ENCODE assay signal across 19 cellular contexts in the genomic region with DNA sequence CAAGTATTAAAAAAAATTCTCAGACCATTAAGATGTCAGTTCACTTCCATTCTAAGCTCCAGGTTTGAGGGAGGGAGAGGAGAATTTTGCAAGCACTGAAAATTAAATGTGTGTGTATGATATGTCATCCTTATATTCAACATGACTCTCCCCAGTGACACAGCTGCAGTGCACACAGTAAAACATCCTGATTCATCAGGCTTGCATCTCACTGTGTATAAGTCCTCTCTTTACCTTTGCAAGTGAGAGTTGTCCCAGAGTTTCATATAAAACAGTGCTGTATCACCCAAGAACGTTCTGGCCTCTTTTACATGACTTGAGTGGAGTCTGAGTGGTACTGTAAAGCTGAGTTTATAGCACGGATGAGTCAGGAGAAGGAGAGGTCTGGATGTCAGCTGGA. TPM values are rescaled to one million over a fixed set of nuclear protein-coding genes. Genes with fewer than 3 reads are reported as not detected.
"Had no signal": no experiment of that assay in that cellular context is flagged by ENCODE, and none has a peak within 500 bp of the region (broad histone marks: within the 10 kb centered on the region; RNA-seq: fewer than 3 reads in every experiment).

No MANE protein-coding gene starts in this region.

- H3K4me3 ChIP-seq: K562, PC-9, Peyer's patch, SJCRH30 had no signal

- H3K27ac ChIP-seq: HL-60, KMS-11, PC-9, Peyer's patch, RWPE1, SJCRH30 had no signal

- H3K27ac Mint-ChIP-seq: IgD-negative memory B cell had no signal

- H3K27me3 ChIP-seq: Peyer's patch, SJCRH30 had no signal

- H2AFZ ChIP-seq: PC-9 had no signal

- H3K4me3 Mint-ChIP-seq: IgD-negative memory B cell had no signal

- DNase-seq: NCI-H1092 treated with DMSO at 0.1 percent for 48 hours; NCI-H1436; NCI-H1694; NCI-H187 treated with DMSO at 0.1 percent for 48 hours; NCI-H2029 treated with DMSO at 0.1 percent for 48 hours; NCI-H345; NCI-H446 treated with DMSO at 0.1 percent for 48 hours; NK-92 treated with Interleukin-12 subunit alpha and Interleukin-12 subunit beta, amount 100 ng/mL, for 24 hours; PC-9; SHP77 treated with DMSO at 0.1 percent for 48 hours had no signal

- H3K36me3 ChIP-seq: Peyer's patch, SJCRH30 had no signal

- ATAC-seq: K562 had no signal

- H3K4me1 ChIP-seq: Peyer's patch had no signal

- H3K4me2 ChIP-seq: KMS-11, PC-9 had no signal

- H3K9me3 ChIP-seq: Peyer's patch had no signal

RNA-seq across cellular contexts. Expression of gene DMRT2, which starts 50.0 kb away (rescaled TPM):
- total RNA-seq: K562, M059J, PC-9, Peyer's patch, Right ventricle myocardium inferior had no signal
- polyA plus RNA-seq: IgD-negative memory B cell, K562 had no signal
